ENCODE assay signal across 2 cellular contexts in genomic region chr19:45935267-45935666, GRCh38.
TF ChIP-seq lines count a peak whose summit lies in the region.

No MANE protein-coding gene starts in this region.

TF ChIP-seq in HCT116, 20 proteins besides CTCF, POLR2A, EP300 and RAD21:
- TF ChIP-seq CEBPB (IDR thresholded peaks at IDR 0.05; ENCODE audit: low read depth) (no peak), MAX (IDR thresholded peaks at IDR 0.05) (no peak), EZH2phosphoT487 (IDR thresholded peaks at IDR 0.05; ENCODE audit: borderline replicate concordance) (no peak), ZFX (IDR thresholded peaks at IDR 0.05) (no peak), EGR1 (IDR thresholded peaks at IDR 0.05; ENCODE audit: low read depth) (no peak), ELF1 (IDR thresholded peaks at IDR 0.05; ENCODE audit: borderline replicate concordance, low read depth) (no peak), CBX3 (IDR thresholded peaks at IDR 0.05; ENCODE audit: low read depth) (no peak), YY1 (IDR thresholded peaks at IDR 0.05; ENCODE audit: extremely low read depth, insufficient replicate concordance, low read depth, low read length) (no peak), ZBTB33 (IDR thresholded peaks at IDR 0.05; ENCODE audit: extremely low read depth, insufficient replicate concordance, low read length) (no peak), FOSL1 (IDR thresholded peaks at IDR 0.05; ENCODE audit: low read depth) (no peak), POLR2AphosphoS5 (IDR thresholded peaks at IDR 0.05; ENCODE audit: low read depth, low read length) (no peak), EZH2 (IDR thresholded peaks at IDR 0.05) (no peak), ZNF274 (IDR thresholded peaks at IDR 0.05; ENCODE audit: low read depth, low read length) (no peak), SP1 (IDR thresholded peaks at IDR 0.05; ENCODE audit: low read depth) (no peak), SIN3A (IDR thresholded peaks at IDR 0.05; ENCODE audit: low read depth) (no peak)
- TF ChIP-seq, protein P1, sequence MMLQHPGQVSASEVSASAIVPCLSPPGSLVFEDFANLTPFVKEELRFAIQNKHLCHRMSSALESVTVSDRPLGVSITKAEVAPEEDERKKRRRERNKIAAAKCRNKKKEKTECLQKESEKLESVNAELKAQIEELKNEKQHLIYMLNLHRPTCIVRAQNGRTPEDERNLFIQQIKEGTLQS (IDR thresholded peaks at IDR 0.05), result no peak
- TF ChIP-seq, protein P2, sequence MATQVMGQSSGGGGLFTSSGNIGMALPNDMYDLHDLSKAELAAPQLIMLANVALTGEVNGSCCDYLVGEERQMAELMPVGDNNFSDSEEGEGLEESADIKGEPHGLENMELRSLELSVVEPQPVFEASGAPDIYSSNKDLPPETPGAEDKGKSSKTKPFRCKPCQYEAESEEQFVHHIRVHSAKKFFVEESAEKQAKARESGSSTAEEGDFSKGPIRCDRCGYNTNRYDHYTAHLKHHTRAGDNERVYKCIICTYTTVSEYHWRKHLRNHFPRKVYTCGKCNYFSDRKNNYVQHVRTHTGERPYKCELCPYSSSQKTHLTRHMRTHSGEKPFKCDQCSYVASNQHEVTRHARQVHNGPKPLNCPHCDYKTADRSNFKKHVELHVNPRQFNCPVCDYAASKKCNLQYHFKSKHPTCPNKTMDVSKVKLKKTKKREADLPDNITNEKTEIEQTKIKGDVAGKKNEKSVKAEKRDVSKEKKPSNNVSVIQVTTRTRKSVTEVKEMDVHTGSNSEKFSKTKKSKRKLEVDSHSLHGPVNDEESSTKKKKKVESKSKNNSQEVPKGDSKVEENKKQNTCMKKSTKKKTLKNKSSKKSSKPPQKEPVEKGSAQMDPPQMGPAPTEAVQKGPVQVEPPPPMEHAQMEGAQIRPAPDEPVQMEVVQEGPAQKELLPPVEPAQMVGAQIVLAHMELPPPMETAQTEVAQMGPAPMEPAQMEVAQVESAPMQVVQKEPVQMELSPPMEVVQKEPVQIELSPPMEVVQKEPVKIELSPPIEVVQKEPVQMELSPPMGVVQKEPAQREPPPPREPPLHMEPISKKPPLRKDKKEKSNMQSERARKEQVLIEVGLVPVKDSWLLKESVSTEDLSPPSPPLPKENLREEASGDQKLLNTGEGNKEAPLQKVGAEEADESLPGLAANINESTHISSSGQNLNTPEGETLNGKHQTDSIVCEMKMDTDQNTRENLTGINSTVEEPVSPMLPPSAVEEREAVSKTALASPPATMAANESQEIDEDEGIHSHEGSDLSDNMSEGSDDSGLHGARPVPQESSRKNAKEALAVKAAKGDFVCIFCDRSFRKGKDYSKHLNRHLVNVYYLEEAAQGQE (IDR thresholded peaks at IDR 0.05; ENCODE audit: low read depth), result no peak

TF ChIP-seq in K562, 482 proteins besides CTCF, POLR2A, EP300 and RAD21:
- TF ChIP-seq VEZF1 (CRISPR knock-in tag; IDR thresholded peaks at IDR 0.05) (peak; percentile 4; the same call in 1 of the 2 replicates), TFAP4 (CRISPR knock-in tag; IDR thresholded peaks at IDR 0.05; ENCODE audit: borderline replicate concordance) (peak; percentile 52; the same call in 1 of the 2 replicates), SMARCA4 (IDR thresholded peaks at IDR 0.05) (no peak), KDM1A (IDR thresholded peaks at IDR 0.05) (no peak), ZBED1 (IDR thresholded peaks at IDR 0.05) (peak; percentile 98)
